ENCODE assay signal across 14 cellular contexts in the genomic region with DNA sequence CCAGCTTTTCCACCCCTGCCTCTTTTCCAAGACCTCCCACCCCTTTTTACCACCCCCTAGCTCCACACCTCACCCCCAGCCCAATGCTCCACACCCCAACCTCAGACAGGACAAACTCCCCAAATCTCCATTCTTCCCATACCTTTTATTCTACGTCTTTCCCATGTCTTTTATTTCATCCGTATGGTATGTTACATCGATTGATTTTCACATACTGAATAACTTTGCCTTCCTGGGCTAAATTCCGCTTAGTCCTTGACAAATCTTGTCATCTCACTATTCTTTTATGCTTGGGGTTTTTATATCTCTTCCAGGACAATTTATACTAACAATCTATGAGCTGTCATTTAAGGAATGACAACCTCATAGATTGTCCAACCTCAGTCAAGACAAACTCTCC. TPM values are rescaled to one million over a fixed set of nuclear protein-coding genes. Genes with fewer than 3 reads are reported as not detected.
DNase-seq lines count a peak whose midpoint lies in the region; FAIRE-seq and TF ChIP-seq lines count a peak whose summit lies in the region.
"Had no signal": no experiment of that assay in that cellular context is flagged by ENCODE, and none has a peak within 500 bp of the region (broad histone marks: within the 10 kb centered on the region; RNA-seq: fewer than 3 reads in every experiment).

No MANE protein-coding gene starts in this region.

- H3K4me3 ChIP-seq in PC-9 (no peak overlapping the region), H1 (ENCODE audit: extremely low read depth in 1 of 4, insufficient read depth in 2 of 4, low read depth in 3 of 4, low read length in 4 of 4) (no peak overlapping the region), osteoblast (ENCODE audit: insufficient read depth, low read length) (no peak overlapping the region), SK-N-SH (ENCODE audit: low read depth in 2 of 2, low read length in 1 of 2) (no peak overlapping the region)

- H3K4me1 ChIP-seq in PC-9 (replicated peaks; ENCODE audit: insufficient read depth) (peaks cover 55% of the 10 kb centered on the region), H1 (replicated peaks in 1 of 4; ENCODE audit: control insufficient read depth in 3 of 4, insufficient read depth in 4 of 4, low read length in 3 of 4) (peaks cover 2 to 13% (median 7%) of the 10 kb centered on the region in 4 experiments; a peak in 4 of 7 replicates), osteoblast (ENCODE audit: insufficient read depth, low read length) (peaks cover 53% of the 10 kb centered on the region), SK-N-SH (ENCODE audit: control insufficient read depth in 1 of 2, insufficient read depth in 2 of 2, low read depth in 1 of 2, low read length in 1 of 2) (peaks cover 0 to 34% of the 10 kb centered on the region in 2 experiments; a peak in 2 of 4 replicates)

- H3K36me3 Mint-ChIP-seq in activated T-helper 2 cell treated with anti-CD3 and anti-CD28 coated beads, Interferon-gamma antibody, Interleukin-2, Interleukin-4, amounts not matched to agents 10 μg/mL and 5 μg/mL and 100 μg/mL, durations not matched to agents 14 hours and 24 hours and 36 hours (ENCODE audit: low read depth): no peaks in the 10 kb centered on the region
- H3K36me3 Mint-ChIP-seq: CD14-positive monocyte; CD8-positive, alpha-beta T cell; IgD-negative memory B cell had no signal

- H3K4me3 Mint-ChIP-seq in activated T-helper 2 cell treated with anti-CD3 and anti-CD28 coated beads, Interferon-gamma antibody, Interleukin-2, Interleukin-4, amounts not matched to agents 10 μg/mL and 5 μg/mL and 100 μg/mL, durations not matched to agents 14 hours and 24 hours and 36 hours (ENCODE audit: low read depth): no peak overlapping the region
- H3K4me3 Mint-ChIP-seq: CD14-positive monocyte; CD8-positive, alpha-beta T cell; IgD-negative memory B cell had no signal

- H2BK120ac ChIP-seq in H1 (replicated peaks; ENCODE audit: low read depth, low read length): no peak overlapping the region

- H3K36me3 ChIP-seq in PC-9 (ENCODE audit: low read depth) (no peaks in the 10 kb centered on the region), H1 (ENCODE audit: control insufficient read depth in 2 of 4, insufficient read depth in 4 of 4, low read length in 3 of 4) (no peaks in the 10 kb centered on the region), osteoblast (ENCODE audit: insufficient read depth, low read length) (no peaks in the 10 kb centered on the region), SK-N-SH (replicated peaks in 1 of 2; ENCODE audit: control insufficient read depth in 1 of 2, insufficient read depth in 2 of 2, low read length in 1 of 2) (no peaks in the 10 kb centered on the region)

- H3K27me3 ChIP-seq in PC-9 (ENCODE audit: insufficient read depth, low read depth) (no peaks in the 10 kb centered on the region), H1 (replicated peaks in 1 of 4; ENCODE audit: control insufficient read depth in 3 of 4, extremely low read depth in 1 of 4, insufficient read depth in 3 of 4, low read length in 3 of 4) (no peaks in the 10 kb centered on the region), osteoblast (ENCODE audit: insufficient read depth, low read length) (no peaks in the 10 kb centered on the region), SK-N-SH (ENCODE audit: insufficient read depth) (no peaks in the 10 kb centered on the region)

- peaks cover 20% of the 10 kb centered on the region for H3F3A ChIP-seq in PC-9 (ENCODE audit: insufficient read depth, low read depth)
- H3F3A ChIP-seq in SK-N-SH (replicated peaks; ENCODE audit: insufficient read depth): peaks cover 11% of the 10 kb centered on the region

- H3K27ac ChIP-seq in PC-9: no peak overlapping the region
- no peak overlapping the region for H3K27ac ChIP-seq in H1 (ENCODE audit: low read depth, low read length)
- peak overlapping the region; percentile 92 for H3K27ac ChIP-seq in osteoblast (ENCODE audit: low read depth, low read length)
- no peak overlapping the region for H3K27ac ChIP-seq in SK-N-SH (ENCODE audit: low read depth in 2 of 2, low read length in 1 of 2)

- H3K27ac Mint-ChIP-seq in activated T-helper 2 cell treated with anti-CD3 and anti-CD28 coated beads, Interferon-gamma antibody, Interleukin-2, Interleukin-4, amounts not matched to agents 10 μg/mL and 5 μg/mL and 100 μg/mL, durations not matched to agents 14 hours and 24 hours and 36 hours: no peak overlapping the region
- H3K27ac Mint-ChIP-seq: CD14-positive monocyte; CD8-positive, alpha-beta T cell; IgD-negative memory B cell had no signal

- no peak overlapping the region for H4K91ac ChIP-seq in H1 (replicated peaks; ENCODE audit: insufficient read length, low read length)

- CTCF ChIA-PET in PC-9 (lab: Charles Lee) (interaction anchor here (1.1 kb wide), 1 partner anchor 14 kb away, joined by 3 read pairs; no protein-coding TSS in a partner anchor), H1 (lab: Charles Lee; ENCODE audit: partially characterized antibody) (interaction anchor here (0.8 to 1.8 kb wide), 6 partner anchors 8 to 40 kb away, joined by 3 to 5 read pairs (median 4); no protein-coding TSS in a partner anchor), SK-N-SH (lab: Yijun Ruan, JAX) (interaction anchor here (1.1 kb wide), 1 partner anchor 37 kb away, joined by 4 read pairs; no protein-coding TSS in a partner anchor)

- TF ChIP-seq EP300 in H1 (IDR thresholded peaks at IDR 0.05; ENCODE audit: borderline replicate concordance in 1 of 2, low read depth in 2 of 2, low read length in 2 of 2) (no peak), SK-N-SH (IDR thresholded peaks at IDR 0.05; ENCODE audit: borderline replicate concordance in 1 of 2, low read depth in 1 of 2, low read length in 1 of 2) (no peak)

- H3K27me3 Mint-ChIP-seq in activated T-helper 2 cell treated with anti-CD3 and anti-CD28 coated beads, Interferon-gamma antibody, Interleukin-2, Interleukin-4, amounts not matched to agents 10 μg/mL and 5 μg/mL and 100 μg/mL, durations not matched to agents 14 hours and 24 hours and 36 hours (ENCODE audit: low read depth): peaks cover 16% of the 10 kb centered on the region

- H3K79me2 ChIP-seq in PC-9 (ENCODE audit: low read depth): no peaks in the 10 kb centered on the region
- H3K79me2 ChIP-seq in H1 (ENCODE audit: control insufficient read depth in 1 of 2, insufficient read depth in 2 of 2, low read length in 2 of 2): no peaks in the 10 kb centered on the region
- no peaks in the 10 kb centered on the region for H3K79me2 ChIP-seq in osteoblast (ENCODE audit: insufficient read depth, low read length)
- no peaks in the 10 kb centered on the region for H3K79me2 ChIP-seq in SK-N-SH (ENCODE audit: insufficient read depth)

- no peak for FAIRE-seq in H1 (lab: Jason Lieb, UNC)
- FAIRE-seq: D721Med, H54 had no signal

- no peak overlapping the region for H4K8ac ChIP-seq in H1 (ENCODE audit: extremely low read depth, insufficient read depth, low read length)

- H3K9me2 ChIP-seq in PC-9 (ENCODE audit: insufficient read depth) (no peaks in the 10 kb centered on the region), SK-N-SH (no peaks in the 10 kb centered on the region)

- no peak for TF ChIP-seq CTCF in PC-9 (conservative IDR thresholded peaks at IDR 0.05)
- TF ChIP-seq CTCF in H1 (IDR thresholded peaks at IDR 0.05; ENCODE audit: control extremely low read depth in 1 of 3, insufficient read depth in 1 of 3, low read depth in 1 of 3, low read length in 3 of 3): no peak
- no peak for TF ChIP-seq CTCF in osteoblast (IDR thresholded peaks at IDR 0.05; ENCODE audit: extremely low read depth, low read depth, low read length)
- no peak for TF ChIP-seq CTCF in SK-N-SH (IDR thresholded peaks at IDR 0.05)

- H4K5ac ChIP-seq in H1 (ENCODE audit: insufficient read length, low read depth, low read length): no peak overlapping the region

- no peaks in the 10 kb centered on the region for H3K9me3 Mint-ChIP-seq in activated T-helper 2 cell treated with anti-CD3 and anti-CD28 coated beads, Interferon-gamma antibody, Interleukin-2, Interleukin-4, amounts not matched to agents 10 μg/mL and 5 μg/mL and 100 μg/mL, durations not matched to agents 14 hours and 24 hours and 36 hours
- H3K9me3 Mint-ChIP-seq: CD14-positive monocyte; CD8-positive, alpha-beta T cell had no signal

- no peak overlapping the region for H3K56ac ChIP-seq in H1 (replicated peaks; ENCODE audit: insufficient read length, low read depth, low read length)

- no peak overlapping the region for H3K18ac ChIP-seq in H1 (ENCODE audit: extremely low read depth, low read length)

- H2BK12ac ChIP-seq in H1 (ENCODE audit: low read depth, low read length): no peak overlapping the region

- H3K79me1 ChIP-seq in H1 (ENCODE audit: low read depth, low read length): no peaks in the 10 kb centered on the region

- H3K4me2 ChIP-seq in PC-9 (peak overlapping the region; percentile 7; the same call in 1 of the 2 replicates), H1 (ENCODE audit: insufficient read depth in 1 of 2, low read depth in 2 of 2, low read length in 2 of 2) (no peak overlapping the region), osteoblast (ENCODE audit: insufficient read depth, low read length) (peak overlapping the region; percentile 63), SK-N-SH (no peak overlapping the region)

- no peak for DNase-seq in PC-9
- DNase-seq in H1 (ENCODE audit: low read depth in 1 of 2, low spot score in 2 of 2): no peak
- DNase-seq in osteoblast (ENCODE audit: insufficient read length, low spot score, missing footprints): no peak
- no peak for DNase-seq in SK-N-SH
- no peak for DNase-seq in activated T-helper 2 cell treated with anti-CD3 and anti-CD28 coated beads, Interferon-gamma antibody, Interleukin-2, Interleukin-4, amounts not matched to agents 10 μg/mL and 5 μg/mL and 100 μg/mL, durations not matched to agents 14 hours and 24 hours and 36 hours (ENCODE audit: low spot score)
- no peak for DNase-seq in NK-92 treated with Interleukin-12 subunit alpha and Interleukin-12 subunit beta, amount 100 ng/mL, for 24 hours (lab: John Stamatoyannopoulos, UW)
- DNase-seq: CD8-positive, alpha-beta T cell; COR-L47; DND-41; GDM1 had no signal

- H4K20me1 ChIP-seq in PC-9 (ENCODE audit: insufficient read depth) (no peaks in the 10 kb centered on the region), H1 (replicated peaks in 1 of 2; ENCODE audit: control insufficient read depth in 1 of 2, insufficient read depth in 2 of 2, low read length in 2 of 2) (no peaks in the 10 kb centered on the region), osteoblast (ENCODE audit: insufficient read depth, low read length) (no peaks in the 10 kb centered on the region), SK-N-SH (ENCODE audit: insufficient read depth) (no peaks in the 10 kb centered on the region)

- no peaks in the 10 kb centered on the region for H3K4me1 Mint-ChIP-seq in activated T-helper 2 cell treated with anti-CD3 and anti-CD28 coated beads, Interferon-gamma antibody, Interleukin-2, Interleukin-4, amounts not matched to agents 10 μg/mL and 5 μg/mL and 100 μg/mL, durations not matched to agents 14 hours and 24 hours and 36 hours (ENCODE audit: low read depth)
- H3K4me1 Mint-ChIP-seq: CD14-positive monocyte, IgD-negative memory B cell had no signal

- POLR2A ChIA-PET in PC-9 (lab: Charles Lee; ENCODE audit: unreplicated experiment): interaction anchor here (0.6 kb wide), 1 partner anchor 99 kb away, joined by 5 read pairs; no protein-coding TSS in a partner anchor
- POLR2A ChIA-PET in H1 (lab: Charles Lee; ENCODE audit: partially characterized antibody): interaction anchor here (1.4 to 1.6 kb wide), 2 partner anchors 25 to 54 kb away, joined by 3 read pairs; no protein-coding TSS in a partner anchor
- POLR2A ChIA-PET in SK-N-SH (lab: Yijun Ruan, JAX): no interaction called here

- no peak overlapping the region for H3K14ac ChIP-seq in H1 (ENCODE audit: insufficient read length)

- no peak overlapping the region for H2AK5ac ChIP-seq in H1 (ENCODE audit: low read depth, low read length)

- H2AFZ ChIP-seq in PC-9: no peak overlapping the region
- H2AFZ ChIP-seq in H1 (ENCODE audit: low read length): no peak overlapping the region
- no peak overlapping the region for H2AFZ ChIP-seq in osteoblast (ENCODE audit: low read length)
- no peak overlapping the region for H2AFZ ChIP-seq in SK-N-SH (ENCODE audit: low read depth)

- H3K9ac ChIP-seq in H1 (replicated peaks in 1 of 4; ENCODE audit: extremely low read depth in 1 of 4, low read depth in 3 of 4, low read length in 3 of 4) (no peak overlapping the region), SK-N-SH (no peak overlapping the region)

- BruUV-seq in PC-9 (replicated peaks; lab: Mats Ljungman, UMichigan): no TSS peak

- TF ChIP-seq RAD21 in H1 (IDR thresholded peaks at IDR 0.05 in 1 of 2, conservative IDR thresholded peaks at IDR 0.05 in 1 of 2; ENCODE audit: low read depth in 2 of 2, low read length in 2 of 2): no peak
- TF ChIP-seq RAD21 in SK-N-SH (IDR thresholded peaks at IDR 0.05; ENCODE audit: low read length): no peak

- H3K23ac ChIP-seq in H1 (ENCODE audit: insufficient read length): no peak overlapping the region

- H2BK15ac ChIP-seq in H1 (ENCODE audit: low read length): no peak overlapping the region

- H3K4ac ChIP-seq in H1 (replicated peaks; ENCODE audit: insufficient read length, low read depth, low read length): no peak overlapping the region

- 0 out of 2 replicates have a peak overlapping the region, but pooled peaks have one; percentile 48 for H2BK20ac ChIP-seq in H1 (ENCODE audit: low read length)

- no peak overlapping the region for H2BK5ac ChIP-seq in H1 (ENCODE audit: low read depth, low read length)

- TF ChIP-seq POLR2A in H1 (IDR thresholded peaks at IDR 0.05; ENCODE audit: control extremely low read depth in 1 of 2, low read depth in 2 of 2, low read length in 2 of 2): no peak

- intact Hi-C loops in PC-9 (cut with micrococcal nuclease; ENCODE audit: unreplicated experiment): no loop called here
- intact Hi-C loops in activated T-helper 2 cell treated with anti-CD3 and anti-CD28 coated beads, Interferon-gamma antibody, Interleukin-2, Interleukin-4, amounts not matched to agents 10 μg/mL and 5 μg/mL and 100 μg/mL, durations not matched to agents 14 hours and 24 hours and 36 hours (cut with micrococcal nuclease): no loop called here

- 95 to 100% methylated on average over 2 to 4 of the region's 4 CpGs for WGBS in H1 (ENCODE audit: extremely low coverage in 1 of 2, insufficient coverage in 1 of 2, insufficient read length in 1 of 2, insufficient replicate concordance in 2 of 2, low coverage in 1 of 2, low lambda C conversion rate in 2 of 2, missing lambda C conversion rate in 1 of 2), 2 experiments
- 82% methylated on average over 4 of the region's 4 CpGs for WGBS in SK-N-SH (ENCODE audit: low lambda C conversion rate)

- H3K9me3 ChIP-seq in PC-9 (ENCODE audit: insufficient read depth, low read depth): no peaks in the 10 kb centered on the region
- H3K9me3 ChIP-seq in H1 (ENCODE audit: insufficient read depth in 2 of 2, low read depth in 1 of 2, low read length in 1 of 2): no peaks in the 10 kb centered on the region
- no peaks in the 10 kb centered on the region for H3K9me3 ChIP-seq in osteoblast (ENCODE audit: low read depth, low read length)
- H3K9me3 ChIP-seq in SK-N-SH: no peaks in the 10 kb centered on the region

- H3K23me2 ChIP-seq in H1 (ENCODE audit: low read depth, low read length): no peaks in the 10 kb centered on the region; the same call in 1 of the 2 replicates

RNA-seq across cellular contexts. Expression of gene PITPNM3, which starts 46.4 kb away (rescaled TPM):
- 16.9 and 17.3 TPM in 2 replicates for total RNA-seq in PC-9 (2021)
- total RNA-seq in H1 (2021; fragmentation: NEBNext Ultra II Directional; extraction: Animal tissue kit (Norgen Biotek cat#: 25700)): 1.7 and 2.1 TPM in 2 replicates
- 3.1 and 4.8 TPM in 2 replicates for polyA plus RNA-seq in H1 (2011; rRNA removed)
- 3.3 TPM for polyA plus RNA-seq in H1 (2011; cell fraction: cytosol; rRNA removed)
- 7.3 TPM for polyA plus RNA-seq in H1 (2011; cell fraction: nucleus; rRNA removed)
- polyA plus RNA-seq in H1 (2012, experiment 1 of 2): 1.8 to 2.8 TPM (median 2.2 TPM) in 4 replicates
- polyA plus RNA-seq in H1 (2012, experiment 2 of 2): 1.2 TPM
- 1.1 TPM for polyA plus RNA-seq in H1 (2013, experiment 1 of 2)
- polyA plus RNA-seq in H1 (2013, experiment 2 of 2): 0.98 TPM
- polyA minus RNA-seq in H1 (2011; rRNA and poly(A)+ RNA removed): 3.1 and 3.5 TPM in 2 replicates
- 3.4 TPM for polyA minus RNA-seq in H1 (2011; cell fraction: cytosol; rRNA and poly(A)+ RNA removed)
- 3.5 TPM for polyA minus RNA-seq in H1 (2011; cell fraction: nucleus; rRNA and poly(A)+ RNA removed)
- 1.8 TPM in 2 replicates for total RNA-seq in osteoblast
- 0.82 and 0.86 TPM in 2 replicates for polyA plus RNA-seq in SK-N-SH (2012; rRNA removed)
- 0.33 and 0.52 TPM in 2 replicates for polyA plus RNA-seq in SK-N-SH (2012; cell fraction: cytosol; rRNA removed)
- 3.1 and 3.5 TPM in 2 replicates for polyA plus RNA-seq in SK-N-SH (2012; cell fraction: nucleus; rRNA removed)
- 0.52 and 1.1 TPM in 2 replicates for total RNA-seq in activated T-helper 2 cell treated with anti-CD3 and anti-CD28 coated beads, Interferon-gamma antibody, Interleukin-2, Interleukin-4, amounts not matched to agents 10 μg/mL and 5 μg/mL and 100 μg/mL, durations not matched to agents 14 hours and 24 hours and 36 hours
- polyA plus RNA-seq: CD14-positive monocyte, IgD-negative memory B cell had no signal

Comparison
In these comparisons a context has a peak if more than half of its experiments do, and no peak if none do; other contexts are left out.
1. H3K4me2 ChIP-seq: peak in PC-9 (single experiment) and osteoblast (single experiment); none in H1 (0 of 2) and SK-N-SH (single experiment).